Comparison of ENCODE assay signal across 8 cellular contexts in genomic region chr2:172734711-172735645, GRCh38. TPM values are rescaled to one million over a fixed set of nuclear protein-coding genes. Genes with fewer than 3 reads are reported as not detected.
DNase-seq lines count a peak whose midpoint lies in the region; TF ChIP-seq lines count a peak whose summit lies in the region.

No MANE protein-coding gene starts in this region.

- intact Hi-C loops in esophagus muscularis mucosa (cut with DNase I): no loop called here

- H3K9me3 ChIP-seq in NT2/D1 (ENCODE audit: insufficient read depth, low read length) (no peaks in the 10 kb centered on the region), esophagus muscularis mucosa (no peaks in the 10 kb centered on the region)

- no peak for TF ChIP-seq EP300 in esophagus muscularis mucosa (IDR thresholded peaks at IDR 0.05)

- no peaks in the 10 kb centered on the region for H3K4me1 ChIP-seq in NT2/D1 (ENCODE audit: insufficient read depth, insufficient read length)
- H3K4me1 ChIP-seq in esophagus muscularis mucosa: peaks cover 0 to 18% (median 15%) of the 10 kb centered on the region in 4 donors

- H3K27me3 ChIP-seq in NT2/D1 (ENCODE audit: insufficient read depth, insufficient read length): peaks cover 55% of the 10 kb centered on the region
- H3K27me3 ChIP-seq in esophagus muscularis mucosa: peaks cover 6 to 30% (median 25%) of the 10 kb centered on the region in 4 donors

- no peak overlapping the region for H3K9ac ChIP-seq in NT2/D1 (ENCODE audit: insufficient read length, low read depth)

- TF ChIP-seq POLR2A in esophagus muscularis mucosa (IDR thresholded peaks at IDR 0.05; ENCODE audit: low read depth): no peak

- whole genome bisulfite sequencing in esophagus muscularis mucosa: 45% methylated on average over 21 of the region's 30 CpGs

- no peak for TF ChIP-seq CTCF in esophagus muscularis mucosa (IDR thresholded peaks at IDR 0.05)

- DNase-seq in D341Med (ENCODE audit: low spot score): peak; percentile 30
- no peak for DNase-seq in NT2/D1 (ENCODE audit: low read depth, low spot score)
- no peak for DNase-seq in esophagus muscularis mucosa (ENCODE audit: extremely low spot score)
- DNase-seq in retina: peak; percentile 41
- no peak for DNase-seq in GDM1 (lab: John Stamatoyannopoulos, UW)
- DNase-seq in HK-2 (ENCODE audit: unreplicated experiment): no peak
- DNase-seq in activated gamma-delta T cell (lab: John Stamatoyannopoulos, UW): no peak
- DNase-seq in dermis blood vessel endothelial cell: no peak

- no peak overlapping the region for H3K27ac ChIP-seq in esophagus muscularis mucosa (replicated peaks in 1 of 4)

- H3K36me3 ChIP-seq in NT2/D1 (ENCODE audit: insufficient read depth, insufficient read length, low read length): no peaks in the 10 kb centered on the region
- H3K36me3 ChIP-seq in esophagus muscularis mucosa: no peaks in the 10 kb centered on the region

- peak overlapping the region; percentile 24 for H3K4me3 ChIP-seq in NT2/D1 (ENCODE audit: insufficient read length, low read depth)
- H3K4me3 ChIP-seq in esophagus muscularis mucosa: peak overlapping the region; percentile 47 to 62 (median 52)

RNA-seq across cellular contexts. Expression of gene RAPGEF4, which starts 0.7 kb away (rescaled TPM):
- total RNA-seq in esophagus muscularis mucosa (1 to 10 TPM; 3.7 to 8.9 (median 5.2) TPM), dermis blood vessel endothelial cell (30.5 TPM in 2 replicates)

Comparison
In these comparisons a context has a peak if more than half of its experiments do, and no peak if none do; other contexts are left out.
1. DNase-seq: peak in D341Med (single experiment) and retina (single experiment); none in NT2/D1 (single experiment), esophagus muscularis mucosa (single experiment), GDM1 (single experiment), HK-2 (single experiment), activated gamma-delta T cell (single experiment) and dermis blood vessel endothelial cell (single experiment).